26 cellular contexts compared by ENCODE assay signal in genomic region chr7:132601783-132602182, GRCh38. TPM values are rescaled to one million over a fixed set of nuclear protein-coding genes. Genes with fewer than 3 reads are reported as not detected.
A peak's percentile ranks its signal among the peaks of the same experiment; 100 is the strongest.
DNase-seq lines count a peak whose midpoint lies in the region; FAIRE-seq and TF ChIP-seq lines count a peak whose summit lies in the region.
"Had no signal": no experiment of that assay in that cellular context is flagged by ENCODE, and none has a peak within 500 bp of the region (broad histone marks: within the 10 kb centered on the region; RNA-seq: fewer than 3 reads in every experiment).

No MANE protein-coding gene starts in this region.

- no peaks in the 10 kb centered on the region for H3K36me3 ChIP-seq in WERI-Rb-1
- no peaks in the 10 kb centered on the region for H3K36me3 ChIP-seq in endothelial cell of umbilical vein (ENCODE audit: control insufficient read depth in 2 of 2, extremely low read depth in 1 of 2, insufficient read depth in 2 of 2, low read length in 2 of 2)
- no peaks in the 10 kb centered on the region for H3K36me3 ChIP-seq in stomach
- H3K36me3 ChIP-seq: BE2C, BLaER1 had no signal

- peak; percentile 21 for FAIRE-seq in D721Med (lab: Jason Lieb, UNC)
- FAIRE-seq in endothelial cell of umbilical vein (lab: Jason Lieb, UNC): peak; percentile 24
- FAIRE-seq: A204.1, GM12878, GM12892, GM18507 had no signal

- H3K9me3 ChIP-seq in WERI-Rb-1 (ENCODE audit: severe bottlenecking) (no peaks in the 10 kb centered on the region), endothelial cell of umbilical vein (replicated peaks; ENCODE audit: control insufficient read depth, insufficient read depth, low read length) (no peaks in the 10 kb centered on the region), stomach (no peaks in the 10 kb centered on the region)
- H3K9me3 ChIP-seq: BE2C, BLaER1, Caco-2 had no signal

- no peaks in the 10 kb centered on the region for H3K79me2 ChIP-seq in endothelial cell of umbilical vein (ENCODE audit: control insufficient read depth, insufficient read depth, low read length)

- H3K9ac ChIP-seq in endothelial cell of umbilical vein (replicated peaks; ENCODE audit: extremely low read depth, insufficient read depth, low read length): no peak overlapping the region
- H3K9ac ChIP-seq: BLaER1 had no signal

- no peaks in the 10 kb centered on the region for H3K9me1 ChIP-seq in endothelial cell of umbilical vein (replicated peaks; ENCODE audit: control insufficient read depth, extremely low read depth, insufficient read depth, low read length)

- no peak for TF ChIP-seq CTCF in D721Med (IDR thresholded peaks at IDR 0.05; ENCODE audit: insufficient read depth, missing control alignments)
- no peak for TF ChIP-seq CTCF in WERI-Rb-1 (IDR thresholded peaks at IDR 0.05; ENCODE audit: low read depth, low read length)
- no peak for TF ChIP-seq CTCF in endothelial cell of umbilical vein (IDR thresholded peaks at IDR 0.05; ENCODE audit: extremely low read depth in 1 of 2, insufficient read depth in 1 of 2, low read depth in 1 of 2, low read length in 2 of 2)
- no peak for TF ChIP-seq CTCF in CD14-positive monocyte (IDR thresholded peaks at IDR 0.05)
- no peak for TF ChIP-seq CTCF in stomach (IDR thresholded peaks at IDR 0.05)

- H3K27me3 Mint-ChIP-seq in CD14-positive monocyte (ENCODE audit: low read depth in 3 of 3): peaks cover 0 to 3% (median 0%) of the 10 kb centered on the region in 3 donors
- H3K27me3 Mint-ChIP-seq in T-helper 2 cell treated with Interferon-gamma antibody and Interleukin-4, amounts not matched to agents 5 μg/mL and 100 μg/mL, for 36 hours (ENCODE audit: low read depth): peaks cover 19% of the 10 kb centered on the region
- H3K27me3 Mint-ChIP-seq: CD4-positive, alpha-beta T cell had no signal

- H3K27me3 ChIP-seq in WERI-Rb-1 (ENCODE audit: insufficient read depth, low read depth, severe bottlenecking) (no peaks in the 10 kb centered on the region), endothelial cell of umbilical vein (ENCODE audit: control insufficient read depth in 2 of 2, insufficient read depth in 2 of 2, low read length in 2 of 2) (peaks cover 19 to 30% of the 10 kb centered on the region in 2 experiments), stomach (peaks cover 0 to 9% (median 0%) of the 10 kb centered on the region in 3 donors)
- H3K27me3 ChIP-seq: BE2C, BLaER1 had no signal

- no peak for TF ChIP-seq EP300 in stomach (IDR thresholded peaks at IDR 0.05)

- H3K4me3 Mint-ChIP-seq in CD14-positive monocyte: no peak overlapping the region
- no peak overlapping the region for H3K4me3 Mint-ChIP-seq in T-helper 2 cell treated with Interferon-gamma antibody and Interleukin-4, amounts not matched to agents 5 μg/mL and 100 μg/mL, for 36 hours
- H3K4me3 Mint-ChIP-seq: CD4-positive, alpha-beta T cell; CD8-positive, alpha-beta T cell had no signal

- no peaks in the 10 kb centered on the region for H3K9me3 Mint-ChIP-seq in CD14-positive monocyte
- H3K9me3 Mint-ChIP-seq in T-helper 2 cell treated with Interferon-gamma antibody and Interleukin-4, amounts not matched to agents 5 μg/mL and 100 μg/mL, for 36 hours: no peaks in the 10 kb centered on the region
- H3K9me3 Mint-ChIP-seq: CD4-positive, alpha-beta T cell; CD8-positive, alpha-beta T cell had no signal

- TF ChIP-seq POLR2A in endothelial cell of umbilical vein (IDR thresholded peaks at IDR 0.05; ENCODE audit: low read depth, low read length): no peak
- no peak for TF ChIP-seq POLR2A in stomach (IDR thresholded peaks at IDR 0.05)

- H4K20me1 ChIP-seq in endothelial cell of umbilical vein (replicated peaks; ENCODE audit: control insufficient read depth, extremely low read depth, insufficient read depth, low read length): no peaks in the 10 kb centered on the region
- H4K20me1 ChIP-seq: BLaER1 had no signal

- H3K27ac Mint-ChIP-seq in CD14-positive monocyte: no peak overlapping the region
- H3K27ac Mint-ChIP-seq in T-helper 2 cell treated with Interferon-gamma antibody and Interleukin-4, amounts not matched to agents 5 μg/mL and 100 μg/mL, for 36 hours: no peak overlapping the region
- H3K27ac Mint-ChIP-seq: CD4-positive, alpha-beta T cell; CD8-positive, alpha-beta T cell had no signal

- no peak for DNase-seq in D721Med (ENCODE audit: insufficient read length, low spot score)
- no peak for DNase-seq in WERI-Rb-1
- DNase-seq in endothelial cell of umbilical vein (ENCODE audit: low read depth, low spot score): no peak
- no peak for DNase-seq in CD14-positive monocyte (ENCODE audit: low spot score)
- DNase-seq in stomach: no peak
- DNase-seq in T-helper 2 cell treated with Interferon-gamma antibody and Interleukin-4, amounts not matched to agents 5 μg/mL and 100 μg/mL, for 36 hours (ENCODE audit: low spot score): no peak
- DNase-seq: 8988T; ACHN; BE2C; C1 segment of cervical spinal cord; Caco-2; Calu3; CD4-positive, alpha-beta T cell; CD8-positive, alpha-beta T cell; DMS 273 treated with DMSO at 0.1 percent for 48 hours; DMS153; DMS53; DMS79; DND-41; EL; GDM1 had no signal

- H3K4me1 ChIP-seq in endothelial cell of umbilical vein (ENCODE audit: control insufficient read depth, extremely low read depth, insufficient read depth, low read length) (no peaks in the 10 kb centered on the region), stomach (no peaks in the 10 kb centered on the region)
- H3K4me1 ChIP-seq: BE2C, BLaER1, Caco-2 had no signal

- H3K4me3 ChIP-seq in WERI-Rb-1 (ENCODE audit: low read depth, low read length) (no peak overlapping the region), endothelial cell of umbilical vein (replicated peaks in 1 of 3; ENCODE audit: insufficient read depth in 1 of 3, low read depth in 1 of 3, low read length in 3 of 3) (no peak overlapping the region), stomach (no peak overlapping the region)
- H3K4me3 ChIP-seq: BLaER1, GM12878 had no signal

- no peaks in the 10 kb centered on the region for H3K36me3 Mint-ChIP-seq in CD14-positive monocyte
- no peaks in the 10 kb centered on the region for H3K36me3 Mint-ChIP-seq in T-helper 2 cell treated with Interferon-gamma antibody and Interleukin-4, amounts not matched to agents 5 μg/mL and 100 μg/mL, for 36 hours (ENCODE audit: low read depth)
- H3K36me3 Mint-ChIP-seq: CD8-positive, alpha-beta T cell had no signal

- H3K27ac ChIP-seq in WERI-Rb-1: peak overlapping the region; percentile 62; the same call in 1 of the 2 replicates
- H3K27ac ChIP-seq in endothelial cell of umbilical vein (ENCODE audit: insufficient read depth, low read depth, low read length): no peak overlapping the region
- no peak overlapping the region for H3K27ac ChIP-seq in stomach
- H3K27ac ChIP-seq: BLaER1 had no signal

- no peak overlapping the region for H3K4me2 ChIP-seq in endothelial cell of umbilical vein (ENCODE audit: insufficient read depth, low read length)
- H3K4me2 ChIP-seq: BLaER1 had no signal

- dilution Hi-C loops in endothelial cell of umbilical vein (cut with MboI; ENCODE audit: extremely low pct_ligation_motif_present, low sequenced_read_pairs): no loop called here

- H2AFZ ChIP-seq in endothelial cell of umbilical vein (ENCODE audit: low read depth, low read length): no peak overlapping the region

- CTCF ChIA-PET in endothelial cell of umbilical vein (lab: Charles Lee): interaction anchor here (0.8 to 1.7 kb wide), 3 partner anchors 12 to 283 kb away, joined by 3 to 4 read pairs (median 3); no protein-coding TSS in a partner anchor

- H3K4me1 Mint-ChIP-seq in CD14-positive monocyte: no peaks in the 10 kb centered on the region
- no peaks in the 10 kb centered on the region for H3K4me1 Mint-ChIP-seq in T-helper 2 cell treated with Interferon-gamma antibody and Interleukin-4, amounts not matched to agents 5 μg/mL and 100 μg/mL, for 36 hours (ENCODE audit: low read depth)

- no TSS peak for BruUV-seq in endothelial cell of umbilical vein (replicated peaks; lab: Mats Ljungman, UMichigan)

- intact Hi-C loops in endothelial cell of umbilical vein (cut with micrococcal nuclease): no loop called here
- intact Hi-C loops in CD14-positive monocyte (cut with micrococcal nuclease): no loop called here
- intact Hi-C loops in stomach (cut with DNase I; ENCODE audit: low total_unique reads): no loop called here

- POLR2A ChIA-PET in endothelial cell of umbilical vein (lab: Charles Lee): no interaction called here

- 40 to 67% (median 52%) methylated on average over 1 of the region's 1 CpG for WGBS in stomach, 5 donors

TF ChIP-seq in endothelial cell of umbilical vein, 7 proteins besides CTCF, POLR2A, EP300 and RAD21:
- TF ChIP-seq MAX (IDR thresholded peaks at IDR 0.05; ENCODE audit: insufficient read depth, insufficient read length) (no peak), EZH2 (IDR thresholded peaks at IDR 0.05; ENCODE audit: borderline replicate concordance, low read depth, low read length, severe bottlenecking) (no peak), FOS (IDR thresholded peaks at IDR 0.05; ENCODE audit: borderline replicate concordance, insufficient read depth, low read length) (no peak), MYC (IDR thresholded peaks at IDR 0.05; ENCODE audit: low read depth, low read length) (no peak), JUN (IDR thresholded peaks at IDR 0.05; ENCODE audit: borderline replicate concordance, insufficient read depth, insufficient read length, low read depth) (no peak), GATA2 (IDR thresholded peaks at IDR 0.05; ENCODE audit: insufficient read depth, insufficient read length, low read depth, low read length) (no peak), POLR2AphosphoS5 (IDR thresholded peaks at IDR 0.05; ENCODE audit: insufficient read depth, low read depth, low read length) (no peak)

RNA-seq across cellular contexts. Expression of gene PLXNA4, which starts 25.5 kb away (rescaled TPM):
- 10.6 and 20.4 TPM in 2 replicates for total RNA-seq in endothelial cell of umbilical vein
- polyA plus RNA-seq in endothelial cell of umbilical vein: 12.1 and 12.4 TPM in 2 replicates
- 13.6 and 14.1 TPM in 2 replicates for polyA plus RNA-seq in endothelial cell of umbilical vein (2011; cell fraction: cytosol; rRNA removed)
- 34.2 and 38.8 TPM in 2 replicates for polyA plus RNA-seq in endothelial cell of umbilical vein (2011; cell fraction: nucleus; rRNA removed)
- 6.6 and 9.6 TPM in 2 replicates for polyA plus RNA-seq in endothelial cell of umbilical vein (2012)
- 62.3 and 69.2 TPM in 2 replicates for polyA minus RNA-seq in endothelial cell of umbilical vein
- not detected for polyA minus RNA-seq in endothelial cell of umbilical vein (2011; cell fraction: cytosol; rRNA and poly(A)+ RNA removed)
- 74.8 and 80.2 TPM in 2 replicates for polyA minus RNA-seq in endothelial cell of umbilical vein (2011; cell fraction: nucleus; rRNA and poly(A)+ RNA removed)
- not detected for polyA plus RNA-seq in CD14-positive monocyte
- 10 to 100 TPM in 2 of 5 donors, 1 to 10 TPM in 3; 1.2 to 12.8 (median 5.4) TPM for total RNA-seq in stomach
- polyA plus RNA-seq in stomach: under 1 TPM; 0.15 to 0.98 (median 0.19) TPM
- total RNA-seq: Calu3 had no signal
- polyA plus RNA-seq: GM12878 had no signal
